28 cellular contexts compared by ENCODE assay signal in genomic region chr11:132296946-132297610, GRCh38.
"Had no signal": no experiment of that assay in that cellular context is flagged by ENCODE, and none has a peak within 500 bp of the region (broad histone marks: within the 10 kb centered on the region; RNA-seq: fewer than 3 reads in every experiment).

No MANE protein-coding gene starts in this region.

- DNase-seq: activated B cell treated with CpG ODN at 0.5 μM for 24 hours; activated CD4-positive, alpha-beta memory T cell treated with anti-CD3 and anti-CD28 coated beads for 36 hours; activated CD4-positive, alpha-beta T cell treated with anti-CD3 and anti-CD28 coated beads for 4 hours; activated CD4-positive, alpha-beta T cell treated with anti-CD3 and anti-CD28 coated beads, Interleukin-2, amount 10 ng/mL, durations not matched to agents 24 days and 14 days; activated CD4-positive, alpha-beta T cell treated with anti-CD3 and anti-CD28 coated beads, Interleukin-2, amount 50 U/mL, for 1 hour; activated CD4-positive, alpha-beta T cell treated with anti-CD3 and anti-CD28 coated beads, Interleukin-2, amount 50 U/mL, for 4 hours; activated CD4-positive, CD25-positive, alpha-beta regulatory T cell treated with anti-CD3 and anti-CD28 coated beads, Interleukin-2, amount 50 U/mL, for 72 hours; activated CD8-positive, alpha-beta memory T cell treated with anti-CD3 and anti-CD28 coated beads, Interleukin-2, amount 50 U/mL, for 4 hours; activated CD8-positive, alpha-beta T cell treated with anti-CD3 and anti-CD28 coated beads for 36 hours; activated effector memory CD4-positive, alpha-beta T cell treated with anti-CD3 and anti-CD28 coated beads, Interleukin-2, amount 50 U/mL, for 16 hours; activated gamma-delta T cell treated with Interleukin-2 at 50 U/mL for 16 hours; activated naive CD4-positive, alpha-beta T cell; activated naive CD4-positive, alpha-beta T cell treated with anti-CD3 and anti-CD28 coated beads for 36 hours; activated naive CD4-positive, alpha-beta T cell treated with anti-CD3 and anti-CD28 coated beads, Interleukin-2, amount 50 U/mL, for 16 hours; activated naive CD8-positive, alpha-beta T cell treated with anti-CD3 and anti-CD28 coated beads for 36 hours; activated T-cell treated with anti-CD3 and anti-CD28 coated beads for 4 hours; activated T-cell treated with anti-CD3 and anti-CD28 coated beads, Interleukin-2, amount 50 U/mL, for 1 hour; activated T-cell treated with anti-CD3 and anti-CD28 coated beads, Interleukin-2, amount 50 U/mL, for 4 hours; activated T-cell treated with anti-CD3 and anti-CD28 coated beads, Interleukin-2, amount 50 U/mL, for 72 hours; adrenal gland; amniotic stem cell; aorta; body of pancreas; T-helper 1 cell; T-helper 2 cell; T-helper 9 cell had no signal

- H3K27me3 ChIP-seq: adrenal gland, body of pancreas, cardiac muscle cell had no signal

- H3K36me3 ChIP-seq: adrenal gland, cardiac muscle cell had no signal

- H3K4me3 ChIP-seq: adrenal gland, body of pancreas, cardiac muscle cell had no signal

- H3K4me1 ChIP-seq: adrenal gland, body of pancreas had no signal

- H3K27ac ChIP-seq: adrenal gland, body of pancreas, cardiac muscle cell, VCaP had no signal

- H3K9me3 ChIP-seq: adrenal gland, body of pancreas had no signal
